Comparison of ENCODE assay signal across 17 cellular contexts in the genomic region with DNA sequence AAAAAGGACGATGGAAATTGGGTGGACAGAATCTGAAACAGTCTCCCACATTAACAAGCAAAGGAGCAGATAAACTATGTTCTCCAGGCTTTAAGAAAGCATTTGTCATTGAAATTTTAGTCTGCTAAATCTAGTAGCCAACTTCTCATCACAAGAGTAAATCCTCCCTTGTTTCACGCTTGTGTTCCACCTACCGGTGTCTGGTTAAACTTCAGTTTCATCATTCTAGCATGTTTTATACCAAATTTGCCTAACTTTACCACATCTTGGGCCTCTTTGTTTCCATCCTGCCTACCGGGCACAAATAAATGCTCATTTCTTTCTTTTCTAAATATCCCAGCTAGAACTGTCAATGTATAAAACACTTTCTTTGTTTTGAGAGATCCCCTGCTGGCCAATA. TPM values are rescaled to one million over a fixed set of nuclear protein-coding genes. Genes with fewer than 3 reads are reported as not detected.
DNase-seq lines count a peak whose midpoint lies in the region; ATAC-seq and TF ChIP-seq lines count a peak whose summit lies in the region.
"Had no signal": no experiment of that assay in that cellular context is flagged by ENCODE, and none has a peak within 500 bp of the region (broad histone marks: within the 10 kb centered on the region; RNA-seq: fewer than 3 reads in every experiment).

No MANE protein-coding gene starts in this region.

- H3K27ac ChIP-seq in naive thymus-derived CD4-positive, alpha-beta T cell (ENCODE audit: low read depth, low read length), result no peak overlapping the region
- H3K27ac ChIP-seq: prostate gland had no signal

- no peak overlapping the region for H3K4me3 Mint-ChIP-seq in naive thymus-derived CD4-positive, alpha-beta T cell
- H3K4me3 Mint-ChIP-seq: activated T-cell treated with anti-CD3 and anti-CD28 coated beads, Interleukin-2, amount 50 U/mL, for 24 hours; stimulated activated effector memory CD8-positive, alpha-beta T cell treated with anti-CD3 and anti-CD28 coated beads, Interleukin-12 subunit alpha, Interleukin-12 subunit beta, amount 100 ng/mL, for 72 hours had no signal

- peaks cover 0 to 2% (median 0%) of the 10 kb centered on the region in 5 donors for H3K27me3 Mint-ChIP-seq in naive thymus-derived CD4-positive, alpha-beta T cell
- H3K27me3 Mint-ChIP-seq: activated T-cell treated with anti-CD3 and anti-CD28 coated beads, Interleukin-2, amount 50 U/mL, for 24 hours had no signal

- no peaks in the 10 kb centered on the region for H3K9me3 ChIP-seq in naive thymus-derived CD4-positive, alpha-beta T cell (ENCODE audit: control insufficient read depth in 2 of 3, low read length in 3 of 3)
- H3K9me3 ChIP-seq: prostate gland had no signal

- H3K36me3 ChIP-seq in naive thymus-derived CD4-positive, alpha-beta T cell (ENCODE audit: control insufficient read depth in 2 of 3, insufficient read depth in 3 of 3, low read length in 3 of 3), result peaks cover 0 to 5% (median 0%) of the 10 kb centered on the region in 3 experiments
- H3K36me3 ChIP-seq: prostate gland had no signal

- intact Hi-C loops in naive thymus-derived CD4-positive, alpha-beta T cell (cut with micrococcal nuclease), result no loop called here

- TF ChIP-seq CTCF in GM12864 (IDR thresholded peaks at IDR 0.05; ENCODE audit: low read depth, low read length, missing control alignments) (peak; percentile 48), fibroblast of mammary gland (conservative IDR thresholded peaks at IDR 0.05; ENCODE audit: control insufficient read depth, insufficient read depth, low read depth, low read length) (peak; percentile 19)

- H3K4me1 Mint-ChIP-seq in naive thymus-derived CD4-positive, alpha-beta T cell, result peaks cover 16 to 37% (median 22%) of the 10 kb centered on the region in 7 donors

- DNase-seq in GM12864 (ENCODE audit: low read depth) (peak; percentile 46), fibroblast of mammary gland (ENCODE audit: low read depth) (no peak), nucleus accumbens (lab: John Stamatoyannopoulos, UW) (no peak), kidney tubule cell (ENCODE audit: low spot score) (no peak), GDM1 (lab: John Stamatoyannopoulos, UW) (no peak)
- no peak for DNase-seq in naive thymus-derived CD4-positive, alpha-beta T cell
- DNase-seq: activated CD4-positive, CD25-positive, alpha-beta regulatory T cell treated with anti-CD3 and anti-CD28 coated beads, Interleukin-2, amount 50 U/mL, for 72 hours; activated T-cell treated with anti-CD3 and anti-CD28 coated beads, Interleukin-2, amount 50 U/mL, for 24 hours; amniotic stem cell; cortex of kidney; foreskin melanocyte; HCEC 1CT; NCI-H2081 treated with DMSO at 0.1 percent for 48 hours had no signal

- peaks cover 0 to 21% (median 18%) of the 10 kb centered on the region in 5 donors for H3K36me3 Mint-ChIP-seq in naive thymus-derived CD4-positive, alpha-beta T cell

- H3K27ac Mint-ChIP-seq in naive thymus-derived CD4-positive, alpha-beta T cell, result no peak overlapping the region
- H3K27ac Mint-ChIP-seq: activated T-cell treated with anti-CD3 and anti-CD28 coated beads, Interleukin-2, amount 50 U/mL, for 24 hours; stimulated activated effector memory CD8-positive, alpha-beta T cell treated with anti-CD3 and anti-CD28 coated beads, Interleukin-12 subunit alpha, Interleukin-12 subunit beta, amount 100 ng/mL, for 72 hours had no signal

- no peaks in the 10 kb centered on the region for H3K27me3 ChIP-seq in naive thymus-derived CD4-positive, alpha-beta T cell (ENCODE audit: control insufficient read depth in 2 of 2, insufficient read depth in 2 of 2, low read length in 2 of 2)

- CTCF ChIA-PET in naive thymus-derived CD4-positive, alpha-beta T cell (lab: Charles Lee), result no interaction called here

- peaks cover 3 to 5% of the 10 kb centered on the region in 2 donors for H3K4me1 ChIP-seq in naive thymus-derived CD4-positive, alpha-beta T cell (ENCODE audit: control insufficient read depth in 2 of 2, insufficient read depth in 2 of 2, low read length in 2 of 2)
- H3K4me1 ChIP-seq: prostate gland had no signal

- H3K9me3 Mint-ChIP-seq in naive thymus-derived CD4-positive, alpha-beta T cell, result no peaks in the 10 kb centered on the region
- H3K9me3 Mint-ChIP-seq: activated T-cell treated with anti-CD3 and anti-CD28 coated beads, Interleukin-2, amount 50 U/mL, for 24 hours; stimulated activated effector memory CD8-positive, alpha-beta T cell treated with anti-CD3 and anti-CD28 coated beads, Interleukin-12 subunit alpha, Interleukin-12 subunit beta, amount 100 ng/mL, for 72 hours had no signal

- H3K4me3 ChIP-seq in GM12864 (ENCODE audit: low read depth, low read length) (no peak overlapping the region), fibroblast of mammary gland (ENCODE audit: control insufficient read depth, low read depth, low read length) (no peak overlapping the region)
- H3K4me3 ChIP-seq in naive thymus-derived CD4-positive, alpha-beta T cell (ENCODE audit: low read length), result no peak overlapping the region
- H3K4me3 ChIP-seq: prostate gland had no signal

- POLR2A ChIA-PET in naive thymus-derived CD4-positive, alpha-beta T cell (lab: Charles Lee), result no interaction called here

- ATAC-seq in GM19452 (IDR thresholded peaks at IDR 0.05; ENCODE audit: unreplicated experiment) (peak; percentile 54), HG03280 (IDR thresholded peaks at IDR 0.05; ENCODE audit: unreplicated experiment) (peak; percentile 66)
- ATAC-seq in naive thymus-derived CD4-positive, alpha-beta T cell, result no peak
- ATAC-seq: stimulated activated effector memory CD8-positive, alpha-beta T cell treated with anti-CD3 and anti-CD28 coated beads, Interleukin-12 subunit alpha, Interleukin-12 subunit beta, amount 100 ng/mL, for 72 hours had no signal

RNA-seq across cellular contexts. Expression of gene LIPA, which starts 5.8 kb away (rescaled TPM):
- 10 to 100 TPM; 19.9 to 49.9 (median 48.3) TPM for total RNA-seq in naive thymus-derived CD4-positive, alpha-beta T cell
- 10 to 100 TPM; 95.8 to 97.8 TPM for polyA plus RNA-seq in naive thymus-derived CD4-positive, alpha-beta T cell

RNA-seq across cellular contexts. Expression of gene CH25H, which starts 38.7 kb away (rescaled TPM):
- total RNA-seq in naive thymus-derived CD4-positive, alpha-beta T cell, result under 1 TPM in 1 of 5 experiments, not detected in 4; 0.34 TPM
- polyA plus RNA-seq in naive thymus-derived CD4-positive, alpha-beta T cell, result under 1 TPM in 1 of 2 donors, not detected in 1; 0.11 TPM

RNA-seq across cellular contexts. Expression of gene IFIT2, which starts 56.0 kb away (rescaled TPM):
- 10 to 100 TPM in 1 of 5 experiments, 1 to 10 TPM in 4; 6.0 to 16.4 (median 8.4) TPM for total RNA-seq in naive thymus-derived CD4-positive, alpha-beta T cell
- 1 to 10 TPM; 4.4 to 9.9 TPM for polyA plus RNA-seq in naive thymus-derived CD4-positive, alpha-beta T cell
